8 cellular contexts compared by ENCODE assay signal in genomic region chr2:96816836-96817702, GRCh38. TPM values are rescaled to one million over a fixed set of nuclear protein-coding genes. Genes with fewer than 3 reads are reported as not detected.
DNase-seq lines count a peak whose midpoint lies in the region; ATAC-seq, FAIRE-seq and TF ChIP-seq lines count a peak whose summit lies in the region.

No MANE protein-coding gene starts in this region.

- FAIRE-seq in pancreas (lab: Jason Lieb, UNC) = no peak

- no peak for TF ChIP-seq CTCF in pancreas (IDR thresholded peaks at IDR 0.05)

- intact Hi-C loops in pancreas (cut with DNase I) = no loop called here

- 3 to 5% methylated on average over 61 to 89 of the region's 89 CpGs for WGBS in esophagus, 2 donors
- WGBS in pancreas, 2 donors = 1% methylated on average over 49 to 89 of the region's 89 CpGs

- H3K27me3 ChIP-seq in esophagus (ENCODE audit: control insufficient read depth in 1 of 2, insufficient read depth in 2 of 2, low read length in 2 of 2) = no peaks in the 10 kb centered on the region
- no peaks in the 10 kb centered on the region for H3K27me3 ChIP-seq in pancreas

- peak; percentile 0 for ATAC-seq in GM18909 (IDR thresholded peaks at IDR 0.05; ENCODE audit: poor library complexity, unreplicated experiment)
- no peak for ATAC-seq in pancreas
- no peak for ATAC-seq in HG03108 (IDR thresholded peaks at IDR 0.05; ENCODE audit: unreplicated experiment)
- no peak for ATAC-seq in GM18861 (IDR thresholded peaks at IDR 0.05; ENCODE audit: unreplicated experiment)

- no peaks in the 10 kb centered on the region for H3K9me3 ChIP-seq in esophagus (ENCODE audit: control insufficient read depth in 2 of 2, insufficient read depth in 1 of 2, low read depth in 1 of 2, low read length in 1 of 2)
- H3K9me3 ChIP-seq in pancreas = no peaks in the 10 kb centered on the region

- H3K27ac ChIP-seq in esophagus (ENCODE audit: low read depth in 2 of 2, low read length in 1 of 2) = peak overlapping the region; percentile 62 to 96
- peak overlapping the region; percentile 17 to 98 (median 38) for H3K27ac ChIP-seq in pancreas

- peak; percentile 36 for DNase-seq in Ammon's horn (ENCODE audit: low spot score)
- DNase-seq in RKO (ENCODE audit: low spot score) = peak; percentile 35
- DNase-seq in pancreas = peak in 3 of 6 donors; percentile 29 to 88 (median 84)
- DNase-seq in globus pallidus (ENCODE audit: low spot score) = no peak

- H3K36me3 ChIP-seq in esophagus (ENCODE audit: control insufficient read depth in 2 of 2, insufficient read depth in 2 of 2, low read length in 1 of 2) (no peaks in the 10 kb centered on the region), pancreas (no peaks in the 10 kb centered on the region)

- H3K4me1 ChIP-seq in esophagus (ENCODE audit: control insufficient read depth in 2 of 2, insufficient read depth in 2 of 2, low read length in 1 of 2) (peaks cover 12 to 26% of the 10 kb centered on the region in 2 donors), pancreas (peaks cover 29 to 51% (median 33%) of the 10 kb centered on the region in 3 donors)

- H3K4me3 ChIP-seq in esophagus (ENCODE audit: low read depth in 1 of 2, low read length in 2 of 2) (peak overlapping the region; percentile 70 to 86), pancreas (peak overlapping the region; percentile 37 to 86 (median 82))

RNA-seq across cellular contexts. Expression of gene CNNM3, which starts 1.0 kb away (rescaled TPM):
- polyA plus RNA-seq in esophagus = 1 to 10 TPM; 3.8 to 3.9 TPM
- total RNA-seq in pancreas = 10 to 100 TPM; 16.8 to 35.1 (median 26.0) TPM
- polyA plus RNA-seq in pancreas = 10 to 100 TPM; 13.6 to 15.6 TPM

RNA-seq across cellular contexts. Expression of gene ANKRD23, which starts 26.8 kb away (rescaled TPM):
- polyA plus RNA-seq in esophagus = 1 to 10 TPM; 1.2 to 5.0 TPM
- 1 to 10 TPM in 5 of 6 donors, under 1 TPM in 1; 0.95 to 3.2 (median 2.4) TPM for total RNA-seq in pancreas
- polyA plus RNA-seq in pancreas = 10 to 100 TPM in 1 of 2 donors, 1 to 10 TPM in 1; 8.2 to 10.9 TPM

RNA-seq across cellular contexts. Expression of gene ANKRD39, which starts 40.7 kb away (rescaled TPM):
- 10 to 100 TPM; 11.9 to 12.2 TPM for polyA plus RNA-seq in esophagus
- 1 to 10 TPM; 4.7 to 8.9 (median 5.7) TPM for total RNA-seq in pancreas
- 10 to 100 TPM; 13.2 to 14.9 TPM for polyA plus RNA-seq in pancreas

RNA-seq across cellular contexts. Expression of gene SEMA4C, which starts 52.8 kb away (rescaled TPM):
- polyA plus RNA-seq in esophagus (10 to 100 TPM; 13.1 to 14.2 TPM), pancreas (10 to 100 TPM; 14.0 to 17.2 TPM)
- 10 to 100 TPM in 2 of 6 donors, 1 to 10 TPM in 4; 6.7 to 21.8 (median 8.3) TPM for total RNA-seq in pancreas

RNA-seq across cellular contexts. Expression of gene CNNM4, which starts 56.4 kb away (rescaled TPM):
- polyA plus RNA-seq in esophagus (1 to 10 TPM; 3.2 to 5.0 TPM), pancreas (1 to 10 TPM; 3.3 to 5.6 TPM)
- 1 to 10 TPM; 4.8 to 6.9 (median 5.8) TPM for total RNA-seq in pancreas
